Comparison of ENCODE assay signal across 8 cellular contexts in genomic region chr20:37615507-37616425, GRCh38.
DNase-seq lines count a peak whose midpoint lies in the region; ATAC-seq, FAIRE-seq and TF ChIP-seq lines count a peak whose summit lies in the region.

No MANE protein-coding gene starts in this region.

- H3K9me3 ChIP-seq in AG04450 (ENCODE audit: control insufficient read depth, insufficient read depth, low read length) (no peaks in the 10 kb centered on the region), Panc1 (ENCODE audit: control insufficient read depth, insufficient read depth, low read depth, low read length) (no peaks in the 10 kb centered on the region)

- H3K27ac ChIP-seq in AG04450 (ENCODE audit: low read depth, low read length) (no peak overlapping the region), Panc1 (ENCODE audit: low read length) (no peak overlapping the region)

- H3K27me3 ChIP-seq in AG04450 (ENCODE audit: control insufficient read depth, insufficient read depth, low read length) = peaks cover 3% of the 10 kb centered on the region
- peaks cover 7% of the 10 kb centered on the region for H3K27me3 ChIP-seq in Panc1 (ENCODE audit: control insufficient read depth, insufficient read depth, low read length)

- BruUV-seq in Panc1 (replicated peaks; lab: Mats Ljungman, UMichigan) = no TSS peak

- TF ChIP-seq POLR2A in H54 (IDR thresholded peaks at IDR 0.05; ENCODE audit: low read depth, low read length) = no peak

- H3K4me3 ChIP-seq in AG04450 (ENCODE audit: low read depth, low read length) (no peak overlapping the region), Panc1 (ENCODE audit: low read depth in 2 of 2, low read length in 2 of 2) (no peak overlapping the region)

- ATAC-seq in Panc1 = peak; percentile 90

- H3K4me1 ChIP-seq in Panc1 (ENCODE audit: control insufficient read depth, insufficient read depth, low read length) = no peaks in the 10 kb centered on the region

- FAIRE-seq in H54 (lab: Jason Lieb, UNC) = no peak

- CTCF ChIA-PET in AG04450 (lab: Charles Lee) = interaction anchor here (0.6 to 1.3 kb wide), 5 partner anchors 12 to 576 kb away, joined by 3 to 4 read pairs (median 3); no protein-coding TSS in a partner anchor
- CTCF ChIA-PET in Panc1 (lab: Charles Lee) = interaction anchor here (0.6 to 1.0 kb wide), 3 partner anchors 77 to 802 kb away, joined by 4 to 6 read pairs (median 5); no protein-coding TSS in a partner anchor

- in situ Hi-C loops in Panc1 (cut with HindIII; ENCODE audit: low pct_unique_long_range_greater_than_20kb, low sequenced_read_pairs) = no loop called here

- intact Hi-C loops in Panc1 (cut with micrococcal nuclease; ENCODE audit: unreplicated experiment) = no loop called here

- DNase-seq in AG04450 (ENCODE audit: low read depth, low spot score) (no peak), H54 (ENCODE audit: insufficient read length, low spot score) (peak; percentile 20), Panc1 (ENCODE audit: low read depth, low spot score) (peak; percentile 33), islet precursor cell (peak; percentile 68), middle frontal gyrus (ENCODE audit: extremely low spot score, low spot score) (no peak), SK-N-DZ (ENCODE audit: low spot score) (no peak)
- DNase-seq in activated effector memory CD4-positive, alpha-beta T cell treated with anti-CD3 and anti-CD28 coated beads, Interleukin-2, amount 50 U/mL, for 16 hours = peak; percentile 84
- peak; percentile 41 for DNase-seq in stimulated activated CD8-positive, alpha-beta memory T cell treated with anti-CD3 and anti-CD28 coated beads, Interleukin-12 subunit alpha, Interleukin-12 subunit beta, amount 100 ng/mL, for 1 hour (ENCODE audit: low read depth)

- POLR2A ChIA-PET in AG04450 (lab: Yijun Ruan, JAX) (no interaction called here), Panc1 (lab: Charles Lee) (no interaction called here)

- H3K36me3 ChIP-seq in Panc1 (ENCODE audit: control insufficient read depth, insufficient read depth, low read length) = no peaks in the 10 kb centered on the region

- TF ChIP-seq CTCF in AG04450 (IDR thresholded peaks at IDR 0.05; ENCODE audit: low read depth, low read length) = peak; percentile 67
- TF ChIP-seq CTCF in Panc1 (IDR thresholded peaks at IDR 0.05) = peak; percentile 88

Comparison
In these comparisons a context has a peak if more than half of its experiments do, and no peak if none do; other contexts are left out.
1. DNase-seq: peak in H54 (single experiment), Panc1 (single experiment), activated effector memory CD4-positive, alpha-beta T cell treated with anti-CD3 and anti-CD28 coated beads, Interleukin-2, amount 50 U/mL, for 16 hours (single experiment), islet precursor cell (single experiment) and stimulated activated CD8-positive, alpha-beta memory T cell treated with anti-CD3 and anti-CD28 coated beads, Interleukin-12 subunit alpha, Interleukin-12 subunit beta, amount 100 ng/mL, for 1 hour (single experiment); none in AG04450 (single experiment), middle frontal gyrus (single experiment) and SK-N-DZ (single experiment).